ENCODE assay signal across 35 cellular contexts in the genomic region with DNA sequence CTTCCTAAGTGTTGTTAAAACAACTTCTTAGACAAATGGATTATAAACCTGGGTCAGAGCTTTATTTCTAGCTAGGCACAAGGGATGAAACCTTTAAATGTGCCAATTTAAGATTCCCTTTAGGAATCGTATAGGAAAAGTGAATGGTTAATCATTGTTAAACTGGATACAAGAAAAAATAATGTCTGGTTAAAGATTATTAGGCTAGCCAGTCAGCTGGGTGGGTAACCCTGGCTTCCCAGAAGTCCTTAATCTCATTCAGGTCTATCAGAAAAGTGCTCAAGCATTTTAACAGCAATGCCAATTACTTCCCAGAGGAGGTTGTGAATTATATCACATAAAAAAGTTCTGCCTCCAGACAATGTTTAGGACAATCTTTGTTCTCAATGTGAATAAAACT. TPM values are rescaled to one million over a fixed set of nuclear protein-coding genes. Genes with fewer than 3 reads are reported as not detected.
DNase-seq lines count a peak whose midpoint lies in the region; ATAC-seq, FAIRE-seq and TF ChIP-seq lines count a peak whose summit lies in the region.
"Had no signal": no experiment of that assay in that cellular context is flagged by ENCODE, and none has a peak within 500 bp of the region (broad histone marks: within the 10 kb centered on the region; RNA-seq: fewer than 3 reads in every experiment).

No MANE protein-coding gene starts in this region.

- no peak for TF ChIP-seq POLR2A in A549 (IDR thresholded peaks at IDR 0.05; ENCODE audit: low read length)

- CTCF ChIA-PET in A549 (lab: Yijun Ruan, JAX): no interaction called here

- whole genome bisulfite sequencing in A549 (ENCODE audit: missing lambda C conversion rate): 3% methylated on average over 1 of the region's 1 CpG
- WGBS in pancreas, 2 donors: 16% methylated on average over 1 of the region's 1 CpG

- H3K27me3 ChIP-seq in kidney epithelial cell (ENCODE audit: control insufficient read depth, insufficient read depth, low read length) (no peaks in the 10 kb centered on the region), pancreas (no peaks in the 10 kb centered on the region)
- H3K27me3 ChIP-seq: BLaER1 treated with 17β-estradiol and CSF1 and Interleukin-3, amounts not matched to agents 10 nM and 100 nM; MG63; SJCRH30 had no signal

- H3K9me3 ChIP-seq in A549 (no peaks in the 10 kb centered on the region), pancreas (no peaks in the 10 kb centered on the region)
- H3K9me3 ChIP-seq: BLaER1 treated with 17β-estradiol and CSF1 and Interleukin-3, amounts not matched to agents 10 nM and 100 nM; Caco-2; HAP-1; MG63; SJCRH30 had no signal

- H3K27ac ChIP-seq in A549 (no peak overlapping the region), pancreas (peak overlapping the region in 2 of 4 donors; percentile 58 to 63)
- H3K27ac ChIP-seq: BLaER1 treated with 17β-estradiol and CSF1 and Interleukin-3, amounts not matched to agents 10 nM and 100 nM; SJCRH30 had no signal

- H3K4me3 ChIP-seq in A549: no peak overlapping the region
- no peak overlapping the region for H3K4me3 ChIP-seq in kidney epithelial cell (ENCODE audit: low read depth, low read length)
- no peak overlapping the region for H3K4me3 ChIP-seq in pancreas
- H3K4me3 ChIP-seq: BLaER1 treated with 17β-estradiol and CSF1 and Interleukin-3, amounts not matched to agents 10 nM and 100 nM; HAP-1; MG63; SJCRH30 had no signal

- TF ChIP-seq CTCF in A549 (IDR thresholded peaks at IDR 0.05) (no peak), kidney epithelial cell (IDR thresholded peaks at IDR 0.05; ENCODE audit: insufficient read depth, low read length, poor library complexity, severe bottlenecking) (no peak), pancreas (IDR thresholded peaks at IDR 0.05) (no peak)

- TF ChIP-seq EP300 in A549 (IDR thresholded peaks at IDR 0.05): no peak

- no peak for TF ChIP-seq RAD21 in A549 (conservative IDR thresholded peaks at IDR 0.05 in 1 of 2, IDR thresholded peaks at IDR 0.05 in 1 of 2)

- FAIRE-seq in A549 (lab: Jason Lieb, UNC): peak; percentile 68
- no peak for FAIRE-seq in pancreas (lab: Jason Lieb, UNC)
- FAIRE-seq: GM12891 had no signal

- H3K36me3 ChIP-seq in kidney epithelial cell (ENCODE audit: control insufficient read depth, insufficient read depth, low read length) (no peaks in the 10 kb centered on the region), pancreas (no peaks in the 10 kb centered on the region)
- H3K36me3 ChIP-seq: BLaER1 treated with 17β-estradiol and CSF1 and Interleukin-3, amounts not matched to agents 10 nM and 100 nM; HAP-1; MG63; SJCRH30 had no signal

- intact Hi-C loops in pancreas (cut with DNase I): no loop called here
- intact Hi-C loops in cardiac septum (cut with DNase I): no loop called here

- H3K4me1 ChIP-seq in A549: peaks cover 5% of the 10 kb centered on the region; the same call in 2 of the 3 replicates
- peaks cover 0 to 21% (median 6%) of the 10 kb centered on the region in 3 donors for H3K4me1 ChIP-seq in pancreas
- H3K4me1 ChIP-seq: Caco-2, HAP-1, SJCRH30 had no signal

- H3K4me2 ChIP-seq in A549: peak overlapping the region; percentile 3; the same call in 1 of the 3 replicates
- H3K4me2 ChIP-seq: BLaER1 treated with 17β-estradiol and CSF1 and Interleukin-3, amounts not matched to agents 10 nM and 100 nM had no signal

- POLR2A ChIA-PET in A549 (lab: Yijun Ruan, JAX): no interaction called here

- DNase-seq in A549 (ENCODE audit: low read depth in 1 of 2, low spot score in 1 of 2) (no peak), HuH-7 (ENCODE audit: low spot score) (peak; percentile 10), kidney epithelial cell (ENCODE audit: low read depth) (peak; percentile 25), pancreas (peak in 2 of 6 donors; percentile 27 to 30), cardiac septum (ENCODE audit: low spot score) (no peak), NCI-H1417 treated with DMSO at 0.1 percent for 48 hours (lab: John Stamatoyannopoulos, UW) (no peak), NCI-H2227 (lab: John Stamatoyannopoulos, UW; ENCODE audit: unreplicated experiment) (no peak)
- DNase-seq: 8988T; AML-193; Caco-2; CD4-positive, alpha-beta T cell; DMS 273 treated with DMSO at 0.1 percent for 48 hours; DMS79; EL; GF-D8; GOT3; HFFc6; IMR-90; KG1; MG63; NCI-H1417; NCI-H187; NCI-H2081 treated with DMSO at 0.1 percent for 48 hours; NCI-H2171 treated with DMSO at 0.1 percent for 48 hours; NCI-H524; NCI-H748 treated with DMSO at 0.1 percent for 48 hours; NK-92 treated with Interleukin-12 subunit alpha and Interleukin-12 subunit beta, amount 100 ng/mL, for 24 hours; PC-3; SJCRH30 had no signal

- ATAC-seq in A549: no peak
- peak in 3 of 4 donors; percentile 82 to 91 (median 87) for ATAC-seq in pancreas
- ATAC-seq: PC-3, Right ventricle myocardium inferior, SK-N-SH treated with all-trans-retinoic acid at 6 μM for 48 hours had no signal

TF ChIP-seq in A549, 52 proteins besides CTCF, POLR2A, EP300 and RAD21:
- TF ChIP-seq FOSL2 (IDR thresholded peaks at IDR 0.05) (no peak), FOSL2 (CRISPR knock-in tag; IDR thresholded peaks at IDR 0.05) (no peak), PHF8 (IDR thresholded peaks at IDR 0.05; ENCODE audit: borderline replicate concordance, low read depth) (no peak), HEYL (CRISPR knock-in tag; IDR thresholded peaks at IDR 0.05) (no peak), ATOH8 (CRISPR knock-in tag; IDR thresholded peaks at IDR 0.05; ENCODE audit: low read depth) (no peak)

RNA-seq across cellular contexts. Expression of gene NANOGP8, which starts 37.6 kb away (rescaled TPM):
- polyA plus RNA-seq in A549 (2011; rRNA removed) (not detected in 2 replicates), A549 (2017; fragmentation: RNase III; extraction: RNeasy Plus Mini Kit Qiagen cat#74134 plus additional on column Dnase treatment) (not detected in 3 replicates), pancreas (under 1 TPM in 1 of 2 donors, not detected in 1; 0.80 TPM)
- not detected in 2 replicates for polyA plus RNA-seq in A549 (2012; cell fraction: cytosol; rRNA removed)
- not detected in 2 replicates for polyA plus RNA-seq in A549 (2012; cell fraction: nucleus; rRNA removed)
- polyA minus RNA-seq in A549 (2011; rRNA and poly(A)+ RNA removed): 0.29 TPM in 1 of 2 replicates, not detected in the other
- total RNA-seq in kidney epithelial cell (not detected in 2 replicates), pancreas (under 1 TPM in 3 of 6 donors, not detected in 3; 0.43 to 0.78 (median 0.69) TPM), cardiac septum (not detected)
- total RNA-seq: Caco-2; CD4-positive, alpha-beta T cell; HFFc6; IMR-90; PC-3; Right ventricle myocardium inferior; RPMI7951; SJCRH30 had no signal
- polyA plus RNA-seq: IMR-90 had no signal

RNA-seq across cellular contexts. Expression of gene ZNF770, which starts 59.4 kb away (rescaled TPM):
- polyA plus RNA-seq in A549 (2011; rRNA removed) (46.2 and 49.0 TPM in 2 replicates), A549 (2017; fragmentation: RNase III; extraction: RNeasy Plus Mini Kit Qiagen cat#74134 plus additional on column Dnase treatment) (23.8 to 25.1 TPM (median 24.9 TPM) in 3 replicates), pancreas (1 to 10 TPM; 4.8 to 7.1 TPM)
- polyA plus RNA-seq in A549 (2012; cell fraction: cytosol; rRNA removed): 4.2 and 5.0 TPM in 2 replicates
- polyA plus RNA-seq in A549 (2012; cell fraction: nucleus; rRNA removed): 2.0 and 3.3 TPM in 2 replicates
- 21.1 and 33.6 TPM in 2 replicates for polyA minus RNA-seq in A549 (2011; rRNA and poly(A)+ RNA removed)
- total RNA-seq in kidney epithelial cell (42.2 and 45.9 TPM in 2 replicates), pancreas (10 to 100 TPM in 5 of 6 donors, 1 to 10 TPM in 1; 8.4 to 22.6 (median 17.0) TPM), cardiac septum (31.6 TPM)

Comparison
In these comparisons a context has a peak if more than half of its experiments do, and no peak if none do; other contexts are left out.
1. ATAC-seq: peak in pancreas (3 of 4); none in A549 (0 of 2).
2. DNase-seq: peak in HuH-7 (single experiment) and kidney epithelial cell (single experiment); none in A549 (0 of 2), cardiac septum (single experiment), NCI-H1417 treated with DMSO at 0.1 percent for 48 hours (single experiment) and NCI-H2227 (single experiment).